In the genomic region with DNA sequence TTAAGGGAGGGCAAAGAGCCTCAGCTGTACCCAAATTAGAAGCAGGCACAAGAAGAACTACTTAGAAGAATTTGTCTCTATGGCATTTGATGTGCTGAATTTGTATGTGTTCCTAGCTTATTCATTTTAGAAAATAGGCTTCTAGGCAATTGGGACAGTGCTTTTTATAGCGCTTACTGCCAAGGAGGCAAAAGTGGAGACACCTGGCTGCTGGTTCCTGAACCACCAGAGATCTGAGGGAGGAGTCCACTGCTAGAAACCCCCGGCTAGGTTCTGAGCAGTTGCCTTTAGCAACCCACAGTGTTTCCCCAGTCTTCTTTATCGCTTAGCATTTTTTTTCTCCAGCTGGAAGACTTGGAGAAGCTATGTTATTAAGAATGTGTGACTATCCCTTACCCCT, we compare ENCODE assay signal across 21 cellular contexts. TPM values are rescaled to one million over a fixed set of nuclear protein-coding genes. Genes with fewer than 3 reads are reported as not detected.
A peak's percentile ranks its signal among the peaks of the same experiment; 100 is the strongest.
DNase-seq lines count a peak whose midpoint lies in the region; ATAC-seq and TF ChIP-seq lines count a peak whose summit lies in the region.
"Had no signal": no experiment of that assay in that cellular context is flagged by ENCODE, and none has a peak within 500 bp of the region (broad histone marks: within the 10 kb centered on the region; RNA-seq: fewer than 3 reads in every experiment).

No MANE protein-coding gene starts in this region.

- in situ Hi-C loops in ACHN (cut with HindIII; ENCODE audit: low pct_ligation_motif_present, low pct_unique_long_range_greater_than_20kb, low sequenced_read_pairs), result no loop called here

- no peak for ATAC-seq in naive B cell (ENCODE audit: low read depth in 2 of 2)
- ATAC-seq: pancreas had no signal

- DNase-seq in AG09319 (ENCODE audit: extremely low read depth, low read depth) (no peak), AG10803 (ENCODE audit: low read depth) (no peak), adipocyte (ENCODE audit: low read depth) (peak; percentile 31), naive B cell (no peak), ACHN (no peak), NCI-H1105 (lab: John Stamatoyannopoulos, UW) (no peak), chondrocyte (ENCODE audit: low spot score) (no peak)
- DNase-seq: activated B cell treated with CpG ODN at 0.5 μM for 24 hours; activated naive CD4-positive, alpha-beta T cell treated with anti-CD3 and anti-CD28 coated beads, Interleukin-2, amount 10 ng/mL, durations not matched to agents 7 days and 5 days; dermis blood vessel endothelial cell; DMS79; islet precursor cell; MM.1S; NCI-H146; NCI-H2171; NCI-H524 treated with DMSO at 0.1 percent for 48 hours; pancreas; stimulated activated CD4-positive, alpha-beta T cell treated with anti-CD3 and anti-CD28 coated beads, Interleukin-15, amount 100 ng/mL, for 24 hours had no signal

- H3K4me3 ChIP-seq in AG10803 (ENCODE audit: low read length) (no peak overlapping the region), adipocyte (ENCODE audit: low read length) (no peak overlapping the region)
- H3K4me3 ChIP-seq: cardiac muscle cell, pancreas, tibial nerve had no signal

- H3K4me3 Mint-ChIP-seq in naive B cell (peak overlapping the region in 5 of 8 donors; percentile 48 to 98 (median 87)), chondrocyte (ENCODE audit: unreplicated experiment) (no peak overlapping the region)

- no peaks in the 10 kb centered on the region for H3K36me3 ChIP-seq in adipocyte (ENCODE audit: control insufficient read depth, insufficient read depth, low read length, severe bottlenecking)
- H3K36me3 ChIP-seq: cardiac muscle cell, pancreas, tibial nerve had no signal

- H3K4me1 Mint-ChIP-seq in naive B cell, result peaks cover 11 to 22% (median 13%) of the 10 kb centered on the region in 3 donors
- peaks cover 29% of the 10 kb centered on the region for H3K4me1 Mint-ChIP-seq in chondrocyte (ENCODE audit: low read depth)

- TF ChIP-seq CTCF in AG09319 (IDR thresholded peaks at IDR 0.05; ENCODE audit: low read depth, low read length) (peak; percentile 3; the same call in 1 of the 2 replicates), AG10803 (conservative IDR thresholded peaks at IDR 0.05; ENCODE audit: low read length) (peak; percentile 4), chondrocyte (IDR thresholded peaks at IDR 0.05) (no peak)

- H3K9me3 Mint-ChIP-seq in naive B cell, result peaks cover 0 to 4% (median 0%) of the 10 kb centered on the region in 7 donors
- no peaks in the 10 kb centered on the region for H3K9me3 Mint-ChIP-seq in chondrocyte (ENCODE audit: low read depth)
- H3K9me3 Mint-ChIP-seq: activated B cell treated with CpG ODN at 0.5 μM for 24 hours; activated naive CD4-positive, alpha-beta T cell treated with anti-CD3 and anti-CD28 coated beads, Interleukin-2, amount 10 ng/mL, durations not matched to agents 7 days and 5 days; stimulated activated naive CD8-positive, alpha-beta T cell treated with anti-CD3 and anti-CD28 coated beads, Interleukin-15, Interleukin-2, amounts not matched to agents 100 ng/mL and 50 ng/mL, for 24 hours had no signal

- no peak overlapping the region for H3K9ac ChIP-seq in adipocyte (ENCODE audit: low read length)

- no peaks in the 10 kb centered on the region for H3K36me3 Mint-ChIP-seq in naive B cell
- no peaks in the 10 kb centered on the region for H3K36me3 Mint-ChIP-seq in chondrocyte (ENCODE audit: low read depth)
- H3K36me3 Mint-ChIP-seq: activated naive CD4-positive, alpha-beta T cell treated with anti-CD3 and anti-CD28 coated beads, Interleukin-2, amount 10 ng/mL, durations not matched to agents 7 days and 5 days had no signal

- peaks cover 24% of the 10 kb centered on the region for H3K27me3 ChIP-seq in adipocyte (replicated peaks; ENCODE audit: control insufficient read depth, insufficient read depth, low read length)
- H3K27me3 ChIP-seq: tibial nerve had no signal

- no peaks in the 10 kb centered on the region for H3K9me3 ChIP-seq in adipocyte (ENCODE audit: control insufficient read depth, low read length)
- H3K9me3 ChIP-seq: pancreas, tibial nerve had no signal

- peaks cover 16% of the 10 kb centered on the region for H3K4me1 ChIP-seq in adipocyte (ENCODE audit: control insufficient read depth, insufficient read depth, low read length)
- H3K4me1 ChIP-seq: pancreas had no signal

- no peak overlapping the region for H3K27ac Mint-ChIP-seq in naive B cell
- no peak overlapping the region for H3K27ac Mint-ChIP-seq in chondrocyte (ENCODE audit: unreplicated experiment)
- H3K27ac Mint-ChIP-seq: activated B cell treated with CpG ODN at 0.5 μM for 24 hours; activated naive CD4-positive, alpha-beta T cell treated with anti-CD3 and anti-CD28 coated beads, Interleukin-2, amount 10 ng/mL, durations not matched to agents 7 days and 5 days; stimulated activated naive CD8-positive, alpha-beta T cell treated with anti-CD3 and anti-CD28 coated beads, Interleukin-15, Interleukin-2, amounts not matched to agents 100 ng/mL and 50 ng/mL, for 24 hours had no signal

- H3K27me3 Mint-ChIP-seq in naive B cell (peaks cover 36 to 65% (median 56%) of the 10 kb centered on the region in 3 donors), chondrocyte (ENCODE audit: low read depth) (peaks cover 11% of the 10 kb centered on the region)

RNA-seq across cellular contexts. Expression of a gene that starts 1.3 kb away (rescaled TPM):
- under 1 TPM in 1 of 6 donors, not detected in 5; 0.15 TPM for polyA plus RNA-seq in naive B cell (ENCODE audit: low read depth in 6 of 6)
- 12.8 to 28.7 TPM (median 14.8 TPM) in 3 replicates for total RNA-seq in chondrocyte
- total RNA-seq: activated B cell treated with CpG ODN at 0.5 μM for 24 hours had no signal
